Comparison of ENCODE assay signal across 1 cellular context in the genomic region with DNA sequence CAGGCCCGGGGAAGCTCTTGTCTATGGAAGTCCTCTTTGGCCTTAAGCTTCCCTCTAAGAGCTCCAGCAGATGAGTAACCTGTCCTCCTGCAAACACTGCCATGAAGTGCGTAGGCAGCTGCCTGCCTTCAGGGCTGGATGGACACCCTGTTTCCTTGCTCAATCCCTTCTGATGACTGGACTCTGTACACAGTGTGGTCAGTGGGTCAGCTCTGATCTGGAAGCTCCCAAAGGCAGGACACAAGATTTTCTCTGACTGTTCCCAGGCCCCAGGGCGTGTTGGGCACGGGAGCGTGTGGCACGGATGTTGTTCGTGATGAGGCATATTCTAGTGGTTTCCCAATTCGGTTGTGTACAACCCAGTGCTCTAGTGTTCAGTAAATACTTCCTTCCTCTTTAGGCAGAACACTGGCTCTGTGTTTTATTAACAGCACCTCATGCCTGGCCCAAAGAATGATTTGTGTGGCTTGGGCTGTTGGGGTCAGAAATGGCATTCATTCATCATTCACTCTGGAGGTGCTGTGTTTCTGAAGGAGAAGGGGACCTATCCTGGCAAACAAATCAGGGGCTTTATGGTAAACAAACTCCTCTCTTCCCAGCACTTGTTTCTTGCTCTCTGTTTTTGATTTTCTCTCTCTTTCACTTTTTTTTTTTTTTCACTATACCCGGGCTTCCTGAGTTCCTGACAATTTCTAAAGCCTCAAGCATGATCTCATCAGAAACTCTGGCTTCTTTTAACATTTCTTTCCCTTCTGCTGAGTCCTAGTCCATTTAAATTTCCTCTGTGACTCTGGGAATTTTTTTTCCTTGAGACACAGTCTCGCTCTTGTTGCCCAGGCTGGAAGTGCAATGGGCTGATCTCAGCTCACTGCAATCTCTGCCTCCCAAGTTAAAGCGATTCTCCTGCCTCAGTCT.
A peak's percentile ranks its signal among the peaks of the same experiment; 100 is the strongest.
TF ChIP-seq lines count a peak whose summit lies in the region.

No MANE protein-coding gene starts in this region.

TF ChIP-seq in HepG2, 621 proteins besides CTCF, POLR2A, EP300 and RAD21 (continued from another document and continues in another):
- peak; percentile 74 for TF ChIP-seq XRCC5 (optimal IDR thresholded peaks at IDR 0.05; ENCODE audit: low read length)
- TF ChIP-seq TAF1 (CRISPR knock-in tag; IDR thresholded peaks at IDR 0.05): 0 out of 2 replicates have a peak, but pooled peaks have one; percentile 31
- no peak for TF ChIP-seq THYN1 (CRISPR knock-in tag; IDR thresholded peaks at IDR 0.05; ENCODE audit: borderline replicate concordance, low read depth)
- no peak for TF ChIP-seq AGO1 (IDR thresholded peaks at IDR 0.05; ENCODE audit: low read depth, low read length, poor library complexity, severe bottlenecking)
- no peak for TF ChIP-seq ADNP (CRISPR knock-in tag; IDR thresholded peaks at IDR 0.05)
- peak; percentile 40; the same call in 1 of the 2 replicates for TF ChIP-seq ZBTB21 (CRISPR knock-in tag; IDR thresholded peaks at IDR 0.05)
- TF ChIP-seq, protein P1, sequence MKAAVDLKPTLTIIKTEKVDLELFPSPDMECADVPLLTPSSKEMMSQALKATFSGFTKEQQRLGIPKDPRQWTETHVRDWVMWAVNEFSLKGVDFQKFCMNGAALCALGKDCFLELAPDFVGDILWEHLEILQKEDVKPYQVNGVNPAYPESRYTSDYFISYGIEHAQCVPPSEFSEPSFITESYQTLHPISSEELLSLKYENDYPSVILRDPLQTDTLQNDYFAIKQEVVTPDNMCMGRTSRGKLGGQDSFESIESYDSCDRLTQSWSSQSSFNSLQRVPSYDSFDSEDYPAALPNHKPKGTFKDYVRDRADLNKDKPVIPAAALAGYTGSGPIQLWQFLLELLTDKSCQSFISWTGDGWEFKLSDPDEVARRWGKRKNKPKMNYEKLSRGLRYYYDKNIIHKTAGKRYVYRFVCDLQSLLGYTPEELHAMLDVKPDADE (CRISPR knock-in tag; IDR thresholded peaks at IDR 0.05): no peak
- TF ChIP-seq, protein P2, sequence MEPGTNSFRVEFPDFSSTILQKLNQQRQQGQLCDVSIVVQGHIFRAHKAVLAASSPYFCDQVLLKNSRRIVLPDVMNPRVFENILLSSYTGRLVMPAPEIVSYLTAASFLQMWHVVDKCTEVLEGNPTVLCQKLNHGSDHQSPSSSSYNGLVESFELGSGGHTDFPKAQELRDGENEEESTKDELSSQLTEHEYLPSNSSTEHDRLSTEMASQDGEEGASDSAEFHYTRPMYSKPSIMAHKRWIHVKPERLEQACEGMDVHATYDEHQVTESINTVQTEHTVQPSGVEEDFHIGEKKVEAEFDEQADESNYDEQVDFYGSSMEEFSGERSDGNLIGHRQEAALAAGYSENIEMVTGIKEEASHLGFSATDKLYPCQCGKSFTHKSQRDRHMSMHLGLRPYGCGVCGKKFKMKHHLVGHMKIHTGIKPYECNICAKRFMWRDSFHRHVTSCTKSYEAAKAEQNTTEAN (CRISPR knock-in tag; conservative IDR thresholded peaks at IDR 0.05): peak; percentile 99
- no peak for TF ChIP-seq ZNF777 (CRISPR knock-in tag; IDR thresholded peaks at IDR 0.05)
- TF ChIP-seq ZNF577 (CRISPR knock-in tag; IDR thresholded peaks at IDR 0.05; ENCODE audit: borderline replicate concordance, low read depth): no peak
- TF ChIP-seq, protein P3, sequence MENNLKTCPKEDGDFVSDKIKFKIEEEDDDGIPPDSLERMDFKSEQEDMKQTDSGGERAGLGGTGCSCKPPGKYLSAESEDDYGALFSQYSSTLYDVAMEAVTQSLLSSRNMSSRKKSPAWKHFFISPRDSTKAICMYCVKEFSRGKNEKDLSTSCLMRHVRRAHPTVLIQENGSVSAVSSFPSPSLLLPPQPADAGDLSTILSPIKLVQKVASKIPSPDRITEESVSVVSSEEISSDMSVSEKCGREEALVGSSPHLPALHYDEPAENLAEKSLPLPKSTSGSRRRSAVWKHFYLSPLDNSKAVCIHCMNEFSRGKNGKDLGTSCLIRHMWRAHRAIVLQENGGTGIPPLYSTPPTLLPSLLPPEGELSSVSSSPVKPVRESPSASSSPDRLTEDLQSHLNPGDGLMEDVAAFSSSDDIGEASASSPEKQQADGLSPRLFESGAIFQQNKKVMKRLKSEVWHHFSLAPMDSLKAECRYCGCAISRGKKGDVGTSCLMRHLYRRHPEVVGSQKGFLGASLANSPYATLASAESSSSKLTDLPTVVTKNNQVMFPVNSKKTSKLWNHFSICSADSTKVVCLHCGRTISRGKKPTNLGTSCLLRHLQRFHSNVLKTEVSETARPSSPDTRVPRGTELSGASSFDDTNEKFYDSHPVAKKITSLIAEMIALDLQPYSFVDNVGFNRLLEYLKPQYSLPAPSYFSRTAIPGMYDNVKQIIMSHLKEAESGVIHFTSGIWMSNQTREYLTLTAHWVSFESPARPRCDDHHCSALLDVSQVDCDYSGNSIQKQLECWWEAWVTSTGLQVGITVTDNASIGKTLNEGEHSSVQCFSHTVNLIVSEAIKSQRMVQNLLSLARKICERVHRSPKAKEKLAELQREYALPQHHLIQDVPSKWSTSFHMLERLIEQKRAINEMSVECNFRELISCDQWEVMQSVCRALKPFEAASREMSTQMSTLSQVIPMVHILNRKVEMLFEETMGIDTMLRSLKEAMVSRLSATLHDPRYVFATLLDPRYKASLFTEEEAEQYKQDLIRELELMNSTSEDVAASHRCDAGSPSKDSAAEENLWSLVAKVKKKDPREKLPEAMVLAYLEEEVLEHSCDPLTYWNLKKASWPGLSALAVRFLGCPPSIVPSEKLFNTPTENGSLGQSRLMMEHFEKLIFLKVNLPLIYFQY (CRISPR knock-in tag; IDR thresholded peaks at IDR 0.05; ENCODE audit: borderline replicate concordance): peak; percentile 90; the same call in 1 of the 2 replicates
- no peak for TF ChIP-seq CHD4 (IDR thresholded peaks at IDR 0.05; ENCODE audit: borderline replicate concordance, low read length)
- TF ChIP-seq RFXAP (CRISPR knock-in tag; IDR thresholded peaks at IDR 0.05; ENCODE audit: borderline replicate concordance): no peak
- TF ChIP-seq MED1 (CRISPR knock-in tag; IDR thresholded peaks at IDR 0.05): peak; percentile 90
- TF ChIP-seq ZFX (CRISPR knock-in tag; IDR thresholded peaks at IDR 0.05; ENCODE audit: low read depth): peak; percentile 75
- no peak for TF ChIP-seq ZNF138 (CRISPR knock-in tag; IDR thresholded peaks at IDR 0.05; ENCODE audit: low read depth)
- no peak for TF ChIP-seq SOX6 (IDR thresholded peaks at IDR 0.05)
- peak; percentile 87 for TF ChIP-seq SOX6 (CRISPR knock-in tag; IDR thresholded peaks at IDR 0.05)
- peak; percentile 77; the same call in 1 of the 2 replicates for TF ChIP-seq ZNF331 (CRISPR knock-in tag; IDR thresholded peaks at IDR 0.05)
- TF ChIP-seq ZNF337 (CRISPR knock-in tag; IDR thresholded peaks at IDR 0.05; ENCODE audit: borderline replicate concordance, low read depth): no peak
- no peak for TF ChIP-seq GPN1 (CRISPR knock-in tag; IDR thresholded peaks at IDR 0.05; ENCODE audit: borderline replicate concordance)
- TF ChIP-seq RARA (CRISPR knock-in tag; IDR thresholded peaks at IDR 0.05): peak; percentile 88
- TF ChIP-seq TP53 (CRISPR knock-in tag; conservative IDR thresholded peaks at IDR 0.05): no peak
- TF ChIP-seq, protein P4, sequence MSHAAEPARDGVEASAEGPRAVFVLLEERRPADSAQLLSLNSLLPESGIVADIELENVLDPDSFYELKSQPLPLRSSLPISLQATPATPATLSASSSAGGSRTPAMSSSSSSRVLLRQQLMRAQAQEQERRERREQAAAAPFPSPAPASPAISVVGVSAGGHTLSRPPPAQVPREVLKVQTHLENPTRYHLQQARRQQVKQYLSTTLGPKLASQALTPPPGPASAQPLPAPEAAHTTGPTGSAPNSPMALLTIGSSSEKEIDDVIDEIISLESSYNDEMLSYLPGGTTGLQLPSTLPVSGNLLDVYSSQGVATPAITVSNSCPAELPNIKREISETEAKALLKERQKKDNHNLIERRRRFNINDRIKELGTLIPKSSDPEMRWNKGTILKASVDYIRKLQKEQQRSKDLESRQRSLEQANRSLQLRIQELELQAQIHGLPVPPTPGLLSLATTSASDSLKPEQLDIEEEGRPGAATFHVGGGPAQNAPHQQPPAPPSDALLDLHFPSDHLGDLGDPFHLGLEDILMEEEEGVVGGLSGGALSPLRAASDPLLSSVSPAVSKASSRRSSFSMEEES (CRISPR knock-in tag; IDR thresholded peaks at IDR 0.05): peak; percentile 80
- peak; percentile 67 for TF ChIP-seq ZNF724P (CRISPR knock-in tag; IDR thresholded peaks at IDR 0.05; ENCODE audit: borderline replicate concordance)
- TF ChIP-seq, protein P5, sequence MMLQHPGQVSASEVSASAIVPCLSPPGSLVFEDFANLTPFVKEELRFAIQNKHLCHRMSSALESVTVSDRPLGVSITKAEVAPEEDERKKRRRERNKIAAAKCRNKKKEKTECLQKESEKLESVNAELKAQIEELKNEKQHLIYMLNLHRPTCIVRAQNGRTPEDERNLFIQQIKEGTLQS (CRISPR knock-in tag; IDR thresholded peaks at IDR 0.05): peak; percentile 45; the same call in 1 of the 2 replicates
- TF ChIP-seq POLR2G (IDR thresholded peaks at IDR 0.05; ENCODE audit: low read depth, low read length): peak; percentile 45; the same call in 1 of the 2 replicates
- peak; percentile 84 for TF ChIP-seq PHF5A (CRISPR knock-in tag; IDR thresholded peaks at IDR 0.05; ENCODE audit: low read depth, unreplicated experiment)
- no peak for TF ChIP-seq ZNF549 (CRISPR knock-in tag; IDR thresholded peaks at IDR 0.05)
- TF ChIP-seq, protein P6, sequence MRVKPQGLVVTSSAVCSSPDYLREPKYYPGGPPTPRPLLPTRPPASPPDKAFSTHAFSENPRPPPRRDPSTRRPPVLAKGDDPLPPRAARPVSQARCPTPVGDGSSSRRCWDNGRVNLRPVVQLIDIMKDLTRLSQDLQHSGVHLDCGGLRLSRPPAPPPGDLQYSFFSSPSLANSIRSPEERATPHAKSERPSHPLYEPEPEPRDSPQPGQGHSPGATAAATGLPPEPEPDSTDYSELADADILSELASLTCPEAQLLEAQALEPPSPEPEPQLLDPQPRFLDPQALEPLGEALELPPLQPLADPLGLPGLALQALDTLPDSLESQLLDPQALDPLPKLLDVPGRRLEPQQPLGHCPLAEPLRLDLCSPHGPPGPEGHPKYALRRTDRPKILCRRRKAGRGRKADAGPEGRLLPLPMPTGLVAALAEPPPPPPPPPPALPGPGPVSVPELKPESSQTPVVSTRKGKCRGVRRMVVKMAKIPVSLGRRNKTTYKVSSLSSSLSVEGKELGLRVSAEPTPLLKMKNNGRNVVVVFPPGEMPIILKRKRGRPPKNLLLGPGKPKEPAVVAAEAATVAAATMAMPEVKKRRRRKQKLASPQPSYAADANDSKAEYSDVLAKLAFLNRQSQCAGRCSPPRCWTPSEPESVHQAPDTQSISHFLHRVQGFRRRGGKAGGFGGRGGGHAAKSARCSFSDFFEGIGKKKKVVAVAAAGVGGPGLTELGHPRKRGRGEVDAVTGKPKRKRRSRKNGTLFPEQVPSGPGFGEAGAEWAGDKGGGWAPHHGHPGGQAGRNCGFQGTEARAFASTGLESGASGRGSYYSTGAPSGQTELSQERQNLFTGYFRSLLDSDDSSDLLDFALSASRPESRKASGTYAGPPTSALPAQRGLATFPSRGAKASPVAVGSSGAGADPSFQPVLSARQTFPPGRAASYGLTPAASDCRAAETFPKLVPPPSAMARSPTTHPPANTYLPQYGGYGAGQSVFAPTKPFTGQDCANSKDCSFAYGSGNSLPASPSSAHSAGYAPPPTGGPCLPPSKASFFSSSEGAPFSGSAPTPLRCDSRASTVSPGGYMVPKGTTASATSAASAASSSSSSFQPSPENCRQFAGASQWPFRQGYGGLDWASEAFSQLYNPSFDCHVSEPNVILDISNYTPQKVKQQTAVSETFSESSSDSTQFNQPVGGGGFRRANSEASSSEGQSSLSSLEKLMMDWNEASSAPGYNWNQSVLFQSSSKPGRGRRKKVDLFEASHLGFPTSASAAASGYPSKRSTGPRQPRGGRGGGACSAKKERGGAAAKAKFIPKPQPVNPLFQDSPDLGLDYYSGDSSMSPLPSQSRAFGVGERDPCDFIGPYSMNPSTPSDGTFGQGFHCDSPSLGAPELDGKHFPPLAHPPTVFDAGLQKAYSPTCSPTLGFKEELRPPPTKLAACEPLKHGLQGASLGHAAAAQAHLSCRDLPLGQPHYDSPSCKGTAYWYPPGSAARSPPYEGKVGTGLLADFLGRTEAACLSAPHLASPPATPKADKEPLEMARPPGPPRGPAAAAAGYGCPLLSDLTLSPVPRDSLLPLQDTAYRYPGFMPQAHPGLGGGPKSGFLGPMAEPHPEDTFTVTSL (CRISPR knock-in tag; IDR thresholded peaks at IDR 0.05; ENCODE audit: borderline replicate concordance): peak; percentile 89
- peak; percentile 68 for TF ChIP-seq HHEX (CRISPR knock-in tag; IDR thresholded peaks at IDR 0.05)
- TF ChIP-seq, protein P7, sequence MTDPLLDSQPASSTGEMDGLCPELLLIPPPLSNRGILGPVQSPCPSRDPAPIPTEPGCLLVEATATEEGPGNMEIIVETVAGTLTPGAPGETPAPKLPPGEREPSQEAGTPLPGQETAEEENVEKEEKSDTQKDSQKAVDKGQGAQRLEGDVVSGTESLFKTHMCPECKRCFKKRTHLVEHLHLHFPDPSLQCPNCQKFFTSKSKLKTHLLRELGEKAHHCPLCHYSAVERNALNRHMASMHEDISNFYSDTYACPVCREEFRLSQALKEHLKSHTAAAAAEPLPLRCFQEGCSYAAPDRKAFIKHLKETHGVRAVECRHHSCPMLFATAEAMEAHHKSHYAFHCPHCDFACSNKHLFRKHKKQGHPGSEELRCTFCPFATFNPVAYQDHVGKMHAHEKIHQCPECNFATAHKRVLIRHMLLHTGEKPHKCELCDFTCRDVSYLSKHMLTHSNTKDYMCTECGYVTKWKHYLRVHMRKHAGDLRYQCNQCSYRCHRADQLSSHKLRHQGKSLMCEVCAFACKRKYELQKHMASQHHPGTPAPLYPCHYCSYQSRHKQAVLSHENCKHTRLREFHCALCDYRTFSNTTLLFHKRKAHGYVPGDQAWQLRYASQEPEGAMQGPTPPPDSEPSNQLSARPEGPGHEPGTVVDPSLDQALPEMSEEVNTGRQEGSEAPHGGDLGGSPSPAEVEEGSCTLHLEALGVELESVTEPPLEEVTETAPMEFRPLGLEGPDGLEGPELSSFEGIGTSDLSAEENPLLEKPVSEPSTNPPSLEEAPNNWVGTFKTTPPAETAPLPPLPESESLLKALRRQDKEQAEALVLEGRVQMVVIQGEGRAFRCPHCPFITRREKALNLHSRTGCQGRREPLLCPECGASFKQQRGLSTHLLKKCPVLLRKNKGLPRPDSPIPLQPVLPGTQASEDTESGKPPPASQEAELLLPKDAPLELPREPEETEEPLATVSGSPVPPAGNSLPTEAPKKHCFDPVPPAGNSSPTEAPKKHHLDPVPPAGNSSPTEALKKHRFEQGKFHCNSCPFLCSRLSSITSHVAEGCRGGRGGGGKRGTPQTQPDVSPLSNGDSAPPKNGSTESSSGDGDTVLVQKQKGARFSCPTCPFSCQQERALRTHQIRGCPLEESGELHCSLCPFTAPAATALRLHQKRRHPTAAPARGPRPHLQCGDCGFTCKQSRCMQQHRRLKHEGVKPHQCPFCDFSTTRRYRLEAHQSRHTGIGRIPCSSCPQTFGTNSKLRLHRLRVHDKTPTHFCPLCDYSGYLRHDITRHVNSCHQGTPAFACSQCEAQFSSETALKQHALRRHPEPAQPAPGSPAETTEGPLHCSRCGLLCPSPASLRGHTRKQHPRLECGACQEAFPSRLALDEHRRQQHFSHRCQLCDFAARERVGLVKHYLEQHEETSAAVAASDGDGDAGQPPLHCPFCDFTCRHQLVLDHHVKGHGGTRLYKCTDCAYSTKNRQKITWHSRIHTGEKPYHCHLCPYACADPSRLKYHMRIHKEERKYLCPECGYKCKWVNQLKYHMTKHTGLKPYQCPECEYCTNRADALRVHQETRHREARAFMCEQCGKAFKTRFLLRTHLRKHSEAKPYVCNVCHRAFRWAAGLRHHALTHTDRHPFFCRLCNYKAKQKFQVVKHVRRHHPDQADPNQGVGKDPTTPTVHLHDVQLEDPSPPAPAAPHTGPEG (CRISPR knock-in tag; IDR thresholded peaks at IDR 0.05): no peak
